8 cellular contexts compared by ENCODE assay signal in genomic region chr10:102641880-102642552, GRCh38. TPM values are rescaled to one million over a fixed set of nuclear protein-coding genes. Genes with fewer than 3 reads are reported as not detected.
A peak's percentile ranks its signal among the peaks of the same experiment; 100 is the strongest.
DNase-seq lines count a peak whose midpoint lies in the region; ATAC-seq and TF ChIP-seq lines count a peak whose summit lies in the region.

No MANE protein-coding gene starts in this region.

- H3K27me3 ChIP-seq in BE2C: no peaks in the 10 kb centered on the region

- no peaks in the 10 kb centered on the region for H3K4me1 ChIP-seq in BE2C

- H3K36me3 ChIP-seq in BE2C: no peaks in the 10 kb centered on the region

- H3K4me3 ChIP-seq in BE2C (ENCODE audit: low read depth, low read length) (peak overlapping the region; percentile 91), coronary artery (peak overlapping the region; percentile 77)

- peak overlapping the region; percentile 93 to 100 for H3K27ac ChIP-seq in coronary artery

- H3K4me3 Mint-ChIP-seq in activated CD4-positive, alpha-beta T cell treated with anti-CD3 and anti-CD28 coated beads, Interleukin-2, amount 10 ng/mL, durations not matched to agents 7 days and 5 days: peak overlapping the region; percentile 86

- intact Hi-C loops in left colon (cut with DNase I, micrococcal nuclease): no loop called here

- peak overlapping the region; percentile 87 for H3K27ac Mint-ChIP-seq in activated CD4-positive, alpha-beta T cell treated with anti-CD3 and anti-CD28 coated beads, Interleukin-2, amount 10 ng/mL, durations not matched to agents 7 days and 5 days

- H3K36me3 Mint-ChIP-seq in activated CD4-positive, alpha-beta T cell treated with anti-CD3 and anti-CD28 coated beads, Interleukin-2, amount 10 ng/mL, durations not matched to agents 7 days and 5 days (ENCODE audit: low read depth): peaks cover 17% of the 10 kb centered on the region

- ATAC-seq in HG03457 (IDR thresholded peaks at IDR 0.05; ENCODE audit: unreplicated experiment) (peak; percentile 38), left colon (peak; percentile 66)

- no peak for TF ChIP-seq CTCF in BE2C (IDR thresholded peaks at IDR 0.05; ENCODE audit: low read depth, low read length)
- TF ChIP-seq CTCF in coronary artery (IDR thresholded peaks at IDR 0.05): no peak

- CTCF ChIA-PET in activated CD4-positive, alpha-beta T cell treated with anti-CD3 and anti-CD28 coated beads, Interleukin-2, amount 10 ng/mL, durations not matched to agents 7 days and 5 days (lab: Charles Lee): interaction anchor here (0.8 to 2.4 kb wide), 3 partner anchors 10 to 248 kb away, joined by 3 to 5 read pairs (median 3); no protein-coding TSS in a partner anchor

- peak; percentile 98 for DNase-seq in BE2C
- peak; percentile 95 for DNase-seq in GM19240 (ENCODE audit: insufficient read length, low spot score)
- peak; percentile 78 for DNase-seq in NCI-H526 treated with DMSO at 0.1 percent for 48 hours (lab: John Stamatoyannopoulos, UW)
- peak; percentile 98 for DNase-seq in activated CD4-positive, alpha-beta T cell treated with anti-CD3 and anti-CD28 coated beads, Interleukin-2, amount 10 ng/mL, durations not matched to agents 7 days and 5 days
- DNase-seq in coronary artery (ENCODE audit: low spot score): peak; percentile 99
- DNase-seq in left colon: peak; percentile 99
- DNase-seq in stimulated activated CD4-positive, alpha-beta T cell treated with anti-CD3 and anti-CD28 coated beads, Interleukin-1b, Interleukin-23, amount 100 ng/mL, for 4 hours (ENCODE audit: low read depth in 2 of 2): peak; percentile 96 to 99

- H3K4me1 Mint-ChIP-seq in activated CD4-positive, alpha-beta T cell treated with anti-CD3 and anti-CD28 coated beads, Interleukin-2, amount 10 ng/mL, durations not matched to agents 7 days and 5 days: peaks cover 22% of the 10 kb centered on the region

- POLR2A ChIA-PET in activated CD4-positive, alpha-beta T cell treated with anti-CD3 and anti-CD28 coated beads, Interleukin-2, amount 10 ng/mL, durations not matched to agents 7 days and 5 days (lab: Charles Lee): interaction anchor here (0.6 to 1.1 kb wide), 2 partner anchors 10 to 293 kb away, joined by 3 read pairs; no protein-coding TSS in a partner anchor

- no peaks in the 10 kb centered on the region for H3K9me3 Mint-ChIP-seq in activated CD4-positive, alpha-beta T cell treated with anti-CD3 and anti-CD28 coated beads, Interleukin-2, amount 10 ng/mL, durations not matched to agents 7 days and 5 days

- H3K27me3 Mint-ChIP-seq in activated CD4-positive, alpha-beta T cell treated with anti-CD3 and anti-CD28 coated beads, Interleukin-2, amount 10 ng/mL, durations not matched to agents 7 days and 5 days: no peaks in the 10 kb centered on the region

- no peaks in the 10 kb centered on the region for H3K9me3 ChIP-seq in BE2C

RNA-seq across cellular contexts. Expression of gene TRIM8, which starts 2.3 kb away (rescaled TPM):
- polyA plus RNA-seq in BE2C (2012; ENCODE audit: insufficient read depth, insufficient read length, low read depth): 148 TPM
- 10 to 100 TPM; 40.2 to 42.7 TPM for total RNA-seq in activated CD4-positive, alpha-beta T cell treated with anti-CD3 and anti-CD28 coated beads, Interleukin-2, amount 10 ng/mL, durations not matched to agents 7 days and 5 days
- 10 to 100 TPM; 58.4 to 64.0 TPM for total RNA-seq in left colon

Comparison
In these comparisons a context has a peak if more than half of its experiments do, and no peak if none do; other contexts are left out.
1. Peak in every context shown above with its lines: DNase-seq, ATAC-seq, H3K4me3 ChIP-seq and H3K27ac ChIP-seq.